In the genomic region with DNA sequence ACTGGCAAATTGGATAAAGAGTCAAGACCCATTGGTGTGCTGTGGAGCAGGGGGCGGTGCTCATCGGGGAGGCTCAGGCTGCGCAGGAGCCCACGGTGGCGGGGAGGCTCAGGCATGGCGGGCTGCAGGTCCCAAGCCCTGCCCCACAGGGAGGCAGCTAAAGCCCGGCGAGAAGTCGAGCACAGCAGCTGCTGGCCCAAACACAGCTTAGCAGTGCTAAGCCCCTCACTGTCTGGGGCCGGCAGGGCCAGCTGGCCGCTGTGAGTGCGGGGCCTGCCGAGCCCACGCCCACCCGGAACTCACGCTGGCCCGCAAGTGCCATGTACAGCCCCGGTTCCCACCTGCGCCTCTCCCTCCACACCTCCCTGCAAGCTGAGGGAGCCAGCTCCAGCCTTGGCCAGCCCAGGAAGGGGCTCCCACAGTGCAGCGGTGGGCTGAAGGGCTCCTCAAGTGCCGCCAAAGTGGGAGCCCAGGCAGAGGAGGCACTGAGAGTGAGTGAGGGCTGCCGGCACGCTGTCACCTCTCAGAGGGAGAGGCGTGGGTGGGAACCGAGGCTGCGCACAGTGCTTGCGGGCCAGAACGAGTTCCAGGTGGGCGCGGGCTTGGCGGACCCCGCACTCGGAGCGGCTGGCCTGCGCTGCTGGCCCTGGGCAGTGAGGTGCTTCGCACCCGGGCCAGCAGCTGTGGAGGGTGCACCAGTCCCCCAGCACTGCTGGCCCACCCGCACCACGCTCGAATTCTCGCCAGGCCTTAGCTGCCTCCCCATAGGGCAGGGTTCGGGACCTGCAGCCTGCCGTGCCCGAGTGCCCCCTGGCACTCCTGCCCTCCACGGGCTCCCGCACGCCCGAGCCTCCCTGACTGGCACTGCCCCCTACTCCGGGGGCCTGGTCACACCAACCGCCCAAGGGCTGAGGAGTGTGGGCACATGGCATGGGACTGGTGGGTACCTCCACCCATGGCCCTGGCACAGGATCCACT, we compare ENCODE assay signal across 17 cellular contexts.
"Had no signal": no experiment of that assay in that cellular context is flagged by ENCODE, and none has a peak within 500 bp of the region (broad histone marks: within the 10 kb centered on the region; RNA-seq: fewer than 3 reads in every experiment).

No MANE protein-coding gene starts in this region.

- H3K9me3 ChIP-seq: SK-N-SH had no signal

- H3K27ac ChIP-seq: KMS-11 had no signal

- DNase-seq: IMR-90, Kasumi-1, MM.1S, NCI-H1092 treated with DMSO at 0.1 percent for 48 hours, NCI-H1436, NCI-H187, NCI-H2029, NCI-H2171 treated with DMSO at 0.1 percent for 48 hours, NCI-H345, NCI-H446 treated with DMSO at 0.1 percent for 48 hours, NCI-H524, NCI-H526 treated with DMSO at 0.1 percent for 48 hours, NCI-H748 treated with DMSO at 0.1 percent for 48 hours, RPMI8226, SHP77, SK-N-SH had no signal
